In genomic region chr2:27050996-27051901, GRCh38 we compare ENCODE assay signal across 8 cellular contexts. TPM values are rescaled to one million over a fixed set of nuclear protein-coding genes. Genes with fewer than 3 reads are reported as not detected.
DNase-seq lines count a peak whose midpoint lies in the region; ATAC-seq and TF ChIP-seq lines count a peak whose summit lies in the region.

Gene AGBL5, plus strand, starts transcription at chr2:27051668. Its CDS starts 1,291 bp downstream, at chr2:27052959.

- H3K27me3 ChIP-seq in OCI-LY3 (ENCODE audit: low read depth, low read length) = no peaks in the 10 kb centered on the region

- peak within 1 kb of the TSS; percentile 95 for H3K27ac ChIP-seq in OCI-LY3 (ENCODE audit: low read length)

- peak within 1 kb of the TSS; percentile 99 for H3K4me2 ChIP-seq in OCI-LY3 (ENCODE audit: low read length)

- H3K36me3 Mint-ChIP-seq in endothelial cell (ENCODE audit: low read depth, unreplicated experiment) (peaks cover 37% of the 10 kb centered on the region), mesothelial cell of epicardium (peaks cover 13% of the 10 kb centered on the region)

- peak; percentile 68 for ATAC-seq in GM21528 (IDR thresholded peaks at IDR 0.05; ENCODE audit: low FRiP score, unreplicated experiment)

- peaks cover 16% of the 10 kb centered on the region for H3K36me3 ChIP-seq in OCI-LY3 (replicated peaks; ENCODE audit: low read depth, low read length)

- H3K27ac Mint-ChIP-seq in endothelial cell (ENCODE audit: unreplicated experiment) (peak within 1 kb of the TSS; percentile 99), mesothelial cell of epicardium (peak within 1 kb of the TSS; percentile 99)

- H3K4me3 Mint-ChIP-seq in endothelial cell (ENCODE audit: unreplicated experiment) (peak within 1 kb of the TSS; percentile 97), mesothelial cell of epicardium (peak within 1 kb of the TSS; percentile 96)

- H3K27me3 Mint-ChIP-seq in endothelial cell (ENCODE audit: unreplicated experiment) (peaks cover 33% of the 10 kb centered on the region), mesothelial cell of epicardium (ENCODE audit: low read depth) (peaks cover 6% of the 10 kb centered on the region)

- H3K4me3 ChIP-seq in OCI-LY3 (ENCODE audit: low read length) = peak within 1 kb of the TSS; percentile 91

- H2AFZ ChIP-seq in OCI-LY3 (ENCODE audit: low read depth, low read length) = peak within 1 kb of the TSS; percentile 77

- peak; percentile 89 for DNase-seq in DMS 273 treated with DMSO at 0.1 percent for 48 hours (lab: John Stamatoyannopoulos, UW)
- peak; percentile 98 for DNase-seq in HuH-7.5 (ENCODE audit: low spot score)
- peak; percentile 96 for DNase-seq in activated CD8-positive, alpha-beta memory T cell treated with anti-CD3 and anti-CD28 coated beads, Interleukin-2, amount 50 U/mL, for 4 hours
- DNase-seq in endothelial cell (ENCODE audit: low spot score) = peak; percentile 94
- peak; percentile 88 to 95 for DNase-seq in mesothelial cell of epicardium (ENCODE audit: low spot score in 2 of 2, unreplicated experiment in 2 of 2)
- DNase-seq in stimulated activated CD8-positive, alpha-beta memory T cell treated with anti-CD3 and anti-CD28 coated beads, Interleukin-15, amount 100 ng/mL, for 4 hours (ENCODE audit: low read depth in 2 of 2) = peak; percentile 91

- no peak for TF ChIP-seq CTCF in OCI-LY3 (IDR thresholded peaks at IDR 0.05; ENCODE audit: low read depth, low read length)
- no peak for TF ChIP-seq CTCF in endothelial cell (IDR thresholded peaks at IDR 0.05; ENCODE audit: unreplicated experiment)
- no peak for TF ChIP-seq CTCF in mesothelial cell of epicardium (IDR thresholded peaks at IDR 0.05; ENCODE audit: unreplicated experiment)

- H3K4me1 Mint-ChIP-seq in endothelial cell (ENCODE audit: unreplicated experiment) = peaks cover 36% of the 10 kb centered on the region
- peaks cover 12% of the 10 kb centered on the region for H3K4me1 Mint-ChIP-seq in mesothelial cell of epicardium

- H3K9me3 Mint-ChIP-seq in endothelial cell (ENCODE audit: unreplicated experiment) (no peaks in the 10 kb centered on the region), mesothelial cell of epicardium (no peaks in the 10 kb centered on the region)

- no peaks in the 10 kb centered on the region for H3K79me2 ChIP-seq in OCI-LY3 (ENCODE audit: low read length)

- peaks cover 14% of the 10 kb centered on the region for H3K4me1 ChIP-seq in OCI-LY3 (ENCODE audit: low read length)

- H4K20me1 ChIP-seq in OCI-LY3 (ENCODE audit: insufficient read depth, low read length) = no peaks in the 10 kb centered on the region

- H3K9me3 ChIP-seq in OCI-LY3 (ENCODE audit: insufficient read depth, low read length) = no peaks in the 10 kb centered on the region

- peak within 1 kb of the TSS; percentile 96 for H3K9ac ChIP-seq in OCI-LY3 (ENCODE audit: low read length)

RNA-seq across cellular contexts. Expression of gene AGBL5, which starts in this region (rescaled TPM):
- 32.5 TPM for total RNA-seq in endothelial cell (ENCODE audit: unreplicated experiment)
- 40.5 to 45.0 TPM (median 43.2 TPM) in 3 replicates for total RNA-seq in mesothelial cell of epicardium

Comparison
In these comparisons a context has a peak if more than half of its experiments do, and no peak if none do; other contexts are left out.
1. Peak in every context shown above with its lines: DNase-seq, ATAC-seq, H3K4me3 ChIP-seq and H3K27ac ChIP-seq.